In genomic region chr7:36747251-36747968, GRCh38 we compare ENCODE assay signal across 11 cellular contexts. TPM values are rescaled to one million over a fixed set of nuclear protein-coding genes. Genes with fewer than 3 reads are reported as not detected.
A peak's percentile ranks its signal among the peaks of the same experiment; 100 is the strongest.
DNase-seq lines count a peak whose midpoint lies in the region; ATAC-seq, FAIRE-seq and TF ChIP-seq lines count a peak whose summit lies in the region.
"Had no signal": no experiment of that assay in that cellular context is flagged by ENCODE, and none has a peak within 500 bp of the region (broad histone marks: within the 10 kb centered on the region; RNA-seq: fewer than 3 reads in every experiment).

No MANE protein-coding gene starts in this region.

- H3K4me3 ChIP-seq in A549 (no peak overlapping the region), astrocyte of the cerebellum (ENCODE audit: low read depth, low read length) (no peak overlapping the region)
- H3K4me3 ChIP-seq: BLaER1 had no signal

- no peak for FAIRE-seq in A549 (lab: Jason Lieb, UNC)
- FAIRE-seq in H54 (lab: Jason Lieb, UNC): no peak

- H3K27ac ChIP-seq in A549: peak overlapping the region; percentile 25 to 70; a peak in 5 of 6 replicates
- H3K27ac ChIP-seq: BLaER1 had no signal

- H3K4me1 ChIP-seq in A549: peaks cover 22% of the 10 kb centered on the region; the same call in 2 of the 3 replicates
- H3K4me1 ChIP-seq: BLaER1 had no signal

- ATAC-seq in A549 (0 out of 6 replicates have a peak, but pooled peaks of 1 of the 2 experiments have one; percentile 52), GM19397 (IDR thresholded peaks at IDR 0.05; ENCODE audit: unreplicated experiment) (no peak), HG02840 (IDR thresholded peaks at IDR 0.05; ENCODE audit: low FRiP score, unreplicated experiment) (no peak)

- TF ChIP-seq EP300 in A549 (IDR thresholded peaks at IDR 0.05): no peak

- WGBS in A549 (ENCODE audit: missing lambda C conversion rate): 24% methylated on average over 4 of the region's 4 CpGs

- no peaks in the 10 kb centered on the region for H3K9me3 ChIP-seq in A549
- H3K9me3 ChIP-seq: BLaER1 had no signal

- DNase-seq in A549 (ENCODE audit: low read depth in 1 of 2, low spot score in 1 of 2) (no peak), H54 (ENCODE audit: insufficient read length, low spot score) (peak; percentile 57), astrocyte of the cerebellum (ENCODE audit: low read depth) (peak; percentile 81), left kidney (ENCODE audit: low read depth, low spot score) (peak; percentile 20), HPDE6-E6E7 (ENCODE audit: extremely low spot score) (no peak)
- DNase-seq in stimulated activated CD4-positive, alpha-beta T cell treated with anti-CD3 and anti-CD28 coated beads, Interleukin-1b, Interleukin-23, amount 100 ng/mL, for 48 hours: no peak
- DNase-seq: NCI-H1105 treated with DMSO at 0.1 percent for 48 hours, NCI-H774 had no signal

- no peak for TF ChIP-seq POLR2A in A549 (IDR thresholded peaks at IDR 0.05; ENCODE audit: low read length)
- no peak for TF ChIP-seq POLR2A in H54 (IDR thresholded peaks at IDR 0.05; ENCODE audit: low read depth, low read length)

- TF ChIP-seq CTCF in A549 (IDR thresholded peaks at IDR 0.05) (no peak), astrocyte of the cerebellum (IDR thresholded peaks at IDR 0.05; ENCODE audit: low read depth, low read length, missing control alignments) (no peak)

- in situ Hi-C loops in astrocyte of the cerebellum (cut with HindIII; ENCODE audit: low sequenced_read_pairs): no loop called here

- POLR2A ChIA-PET in A549 (lab: Yijun Ruan, JAX): no interaction called here

- CTCF ChIA-PET in A549 (lab: Yijun Ruan, JAX): interaction anchor here (0.9 to 1.9 kb wide), 2 partner anchors 10 to 76 kb away, joined by 5 to 6 read pairs; no protein-coding TSS in a partner anchor

- H3K4me2 ChIP-seq in A549: peak overlapping the region; percentile 55
- H3K4me2 ChIP-seq: BLaER1 had no signal

- no peak for TF ChIP-seq RAD21 in A549 (conservative IDR thresholded peaks at IDR 0.05 in 1 of 2, IDR thresholded peaks at IDR 0.05 in 1 of 2)

TF ChIP-seq in A549, 52 proteins besides CTCF, POLR2A, EP300 and RAD21:
- no peak for TF ChIP-seq BCL3 (IDR thresholded peaks at IDR 0.05)
- no peak for TF ChIP-seq HEYL (CRISPR knock-in tag; IDR thresholded peaks at IDR 0.05)
- TF ChIP-seq ZFP36 (IDR thresholded peaks at IDR 0.05; ENCODE audit: borderline replicate concordance, partially characterized antibody): no peak
- peak in 1 of 2 experiments; percentile 27; a peak in 1 of 4 replicates for TF ChIP-seq CEBPB (IDR thresholded peaks at IDR 0.05)

RNA-seq across cellular contexts. Expression of gene AOAH, which starts 23.1 kb away (rescaled TPM):
- polyA plus RNA-seq in A549 (2011; rRNA removed) (0.09 TPM in 1 of 2 replicates, not detected in the other), A549 (2017; fragmentation: RNase III; extraction: RNeasy Plus Mini Kit Qiagen cat#74134 plus additional on column Dnase treatment) (not detected in 3 replicates)
- not detected in 2 replicates for polyA plus RNA-seq in A549 (2012; cell fraction: cytosol; rRNA removed)
- polyA plus RNA-seq in A549 (2012; cell fraction: nucleus; rRNA removed): not detected in 2 replicates
- not detected in 2 replicates for polyA minus RNA-seq in A549 (2011; rRNA and poly(A)+ RNA removed)

Comparison
In these comparisons a context has a peak if more than half of its experiments do, and no peak if none do; other contexts are left out.
1. DNase-seq: peak in H54 (single experiment), astrocyte of the cerebellum (single experiment) and left kidney (single experiment); none in A549 (0 of 2), stimulated activated CD4-positive, alpha-beta T cell treated with anti-CD3 and anti-CD28 coated beads, Interleukin-1b, Interleukin-23, amount 100 ng/mL, for 48 hours (single experiment) and HPDE6-E6E7 (single experiment).